In the genomic region with DNA sequence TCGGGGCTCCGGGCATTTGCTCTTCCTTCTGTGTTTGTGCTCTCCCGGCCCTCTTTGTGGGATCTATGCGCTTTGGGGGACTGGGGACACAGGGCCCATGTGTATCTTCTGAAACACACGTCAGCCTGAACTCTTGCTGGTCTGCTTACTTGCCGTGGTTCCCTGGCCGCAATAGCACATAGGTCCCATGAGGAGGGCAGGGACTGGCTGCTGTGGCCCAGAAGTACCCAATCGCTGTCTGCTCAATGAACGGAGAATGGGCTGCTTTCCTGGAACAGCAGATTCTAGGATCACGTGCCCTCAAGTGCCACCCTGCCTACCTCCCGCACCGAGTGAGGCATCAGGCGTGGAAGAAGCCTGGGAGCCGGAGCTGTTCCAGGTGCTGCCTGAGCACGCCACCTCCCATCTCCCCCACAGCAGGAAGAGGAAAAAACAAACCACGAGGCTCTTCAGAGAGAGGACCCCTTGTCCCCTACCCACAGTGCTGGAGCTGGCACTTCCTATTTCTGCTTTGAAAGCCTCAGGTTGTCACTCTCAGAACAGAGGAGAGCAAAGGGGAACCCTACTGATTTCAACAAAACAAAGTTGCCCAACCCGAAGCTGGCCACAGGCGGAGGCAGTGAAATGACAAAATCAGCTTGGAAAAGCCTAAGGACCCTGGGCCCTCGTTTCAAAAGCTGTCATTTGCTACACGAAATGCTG, we compare ENCODE assay signal across 9 cellular contexts. TPM values are rescaled to one million over a fixed set of nuclear protein-coding genes. Genes with fewer than 3 reads are reported as not detected.
DNase-seq lines count a peak whose midpoint lies in the region; ATAC-seq, FAIRE-seq and TF ChIP-seq lines count a peak whose summit lies in the region.
"Had no signal": no experiment of that assay in that cellular context is flagged by ENCODE, and none has a peak within 500 bp of the region (broad histone marks: within the 10 kb centered on the region; RNA-seq: fewer than 3 reads in every experiment).

No MANE protein-coding gene starts in this region.

- no peaks in the 10 kb centered on the region for H3K9me3 ChIP-seq in thoracic aorta
- no peaks in the 10 kb centered on the region for H3K9me3 ChIP-seq in pancreas

- peak overlapping the region; percentile 92 for H3K27ac Mint-ChIP-seq in activated CD4-positive, alpha-beta memory T cell treated with anti-CD3 and anti-CD28 coated beads for 36 hours
- peak overlapping the region; percentile 94 to 98 (median 96) for H3K27ac Mint-ChIP-seq in immature natural killer cell

- H3K4me1 Mint-ChIP-seq in activated T-cell treated with anti-CD3 and anti-CD28 coated beads, Interleukin-2, amount 50 U/mL, for 4 hours (ENCODE audit: low read depth): peaks cover 36% of the 10 kb centered on the region
- H3K4me1 Mint-ChIP-seq in activated CD4-positive, alpha-beta memory T cell treated with anti-CD3 and anti-CD28 coated beads for 36 hours (ENCODE audit: low read depth): peaks cover 38% of the 10 kb centered on the region
- peaks cover 61 to 68% of the 10 kb centered on the region in 2 donors for H3K4me1 Mint-ChIP-seq in immature natural killer cell

- H3K27me3 ChIP-seq in thoracic aorta (replicated peaks; ENCODE audit: insufficient read depth) (no peaks in the 10 kb centered on the region), pancreas (no peaks in the 10 kb centered on the region)

- no peak for TF ChIP-seq CTCF in thoracic aorta (IDR thresholded peaks at IDR 0.05)
- TF ChIP-seq CTCF in pancreas (IDR thresholded peaks at IDR 0.05): no peak

- H3K27ac ChIP-seq in thoracic aorta: peak overlapping the region; percentile 95 to 99
- peak overlapping the region in 1 of 4 donors; percentile 22 for H3K27ac ChIP-seq in pancreas

- H3K27me3 Mint-ChIP-seq in activated T-cell treated with anti-CD3 and anti-CD28 coated beads, Interleukin-2, amount 50 U/mL, for 4 hours (ENCODE audit: low read depth): no peaks in the 10 kb centered on the region
- no peaks in the 10 kb centered on the region for H3K27me3 Mint-ChIP-seq in activated CD4-positive, alpha-beta memory T cell treated with anti-CD3 and anti-CD28 coated beads for 36 hours
- H3K27me3 Mint-ChIP-seq in immature natural killer cell (ENCODE audit: low read depth in 3 of 3): peaks cover 3 to 10% (median 8%) of the 10 kb centered on the region in 3 donors

- peak in 1 of 2 donors; percentile 2 for ATAC-seq in activated T-cell treated with anti-CD3 and anti-CD28 coated beads, Interleukin-2, amount 50 U/mL, for 4 hours
- ATAC-seq in thoracic aorta (ENCODE audit: insufficient number of reproducible peaks, low FRiP score, low read depth) (no peak), pancreas (no peak), HG02798 (IDR thresholded peaks at IDR 0.05; ENCODE audit: poor library complexity, unreplicated experiment) (no peak)

- WGBS in pancreas, 2 donors: 76 to 86% methylated on average over 20 of the region's 20 CpGs

- POLR2A ChIA-PET in activated CD4-positive, alpha-beta memory T cell treated with anti-CD3 and anti-CD28 coated beads for 36 hours (lab: Charles Lee): interaction anchor here (0.6 to 1.0 kb wide), 2 partner anchors 7 to 144 kb away, joined by 3 read pairs; a partner anchor contains a TSS

- CTCF ChIA-PET in activated CD4-positive, alpha-beta memory T cell treated with anti-CD3 and anti-CD28 coated beads for 36 hours (lab: Charles Lee): interaction anchor here (1.7 kb wide), 1 partner anchor 15 kb away, joined by 8 read pairs; no protein-coding TSS in a partner anchor

- H3K4me1 ChIP-seq in thoracic aorta (ENCODE audit: control insufficient read depth in 1 of 2, low read depth in 2 of 2) (peaks cover 19 to 63% of the 10 kb centered on the region in 2 donors), pancreas (peaks cover 0 to 2% (median 0%) of the 10 kb centered on the region in 3 donors)

- H3K4me3 ChIP-seq in thoracic aorta (peak overlapping the region; percentile 57), pancreas (no peak overlapping the region)

- FAIRE-seq in pancreas (lab: Jason Lieb, UNC): no peak

- no peaks in the 10 kb centered on the region for H3K36me3 ChIP-seq in thoracic aorta
- H3K36me3 ChIP-seq in pancreas: no peaks in the 10 kb centered on the region

- peak overlapping the region; percentile 84 for H3K4me3 Mint-ChIP-seq in activated T-cell treated with anti-CD3 and anti-CD28 coated beads, Interleukin-2, amount 50 U/mL, for 4 hours
- peak overlapping the region; percentile 71 for H3K4me3 Mint-ChIP-seq in activated CD4-positive, alpha-beta memory T cell treated with anti-CD3 and anti-CD28 coated beads for 36 hours
- peak overlapping the region; percentile 80 to 86 (median 83) for H3K4me3 Mint-ChIP-seq in immature natural killer cell

- no peak for DNase-seq in activated T-cell treated with anti-CD3 and anti-CD28 coated beads, Interleukin-2, amount 50 U/mL, for 4 hours
- no peak for DNase-seq in activated T-cell treated with anti-CD3 and anti-CD28 coated beads, Interleukin-2, amount 50 U/mL, for 1 hour
- DNase-seq in activated CD4-positive, alpha-beta memory T cell treated with anti-CD3 and anti-CD28 coated beads for 36 hours: peak; percentile 37
- DNase-seq in immature natural killer cell: no peak
- no peak for DNase-seq in thoracic aorta (ENCODE audit: low spot score)
- DNase-seq in pancreas: no peak
- no peak for DNase-seq in cerebellar nuclear complex (lab: John Stamatoyannopoulos, UW)

- no peaks in the 10 kb centered on the region for H3K9me3 Mint-ChIP-seq in activated T-cell treated with anti-CD3 and anti-CD28 coated beads, Interleukin-2, amount 50 U/mL, for 4 hours
- no peaks in the 10 kb centered on the region for H3K9me3 Mint-ChIP-seq in activated CD4-positive, alpha-beta memory T cell treated with anti-CD3 and anti-CD28 coated beads for 36 hours
- H3K9me3 Mint-ChIP-seq in immature natural killer cell: peaks cover 0 to 1% (median 0%) of the 10 kb centered on the region in 6 donors

- intact Hi-C loops in activated CD4-positive, alpha-beta memory T cell treated with anti-CD3 and anti-CD28 coated beads for 36 hours (cut with micrococcal nuclease): no loop called here
- intact Hi-C loops in pancreas (cut with DNase I): no loop called here

- H3K36me3 Mint-ChIP-seq in activated T-cell treated with anti-CD3 and anti-CD28 coated beads, Interleukin-2, amount 50 U/mL, for 4 hours (ENCODE audit: insufficient read depth): peaks cover 14% of the 10 kb centered on the region
- peaks cover 14% of the 10 kb centered on the region for H3K36me3 Mint-ChIP-seq in activated CD4-positive, alpha-beta memory T cell treated with anti-CD3 and anti-CD28 coated beads for 36 hours
- H3K36me3 Mint-ChIP-seq in immature natural killer cell: peaks cover 5 to 7% (median 7%) of the 10 kb centered on the region in 3 donors

RNA-seq across cellular contexts. Expression of a gene that starts 3.8 kb away (rescaled TPM):
- total RNA-seq in activated T-cell treated with anti-CD3 and anti-CD28 coated beads, Interleukin-2, amount 50 U/mL, for 4 hours: 100 to 1,000 TPM; 101 to 105 (median 102) TPM
- 10 to 100 TPM; 65.8 to 70.4 TPM for total RNA-seq in activated CD4-positive, alpha-beta memory T cell treated with anti-CD3 and anti-CD28 coated beads for 36 hours
- polyA plus RNA-seq in immature natural killer cell (10 to 100 TPM; 10.5 to 24.9 (median 12.1) TPM), pancreas (10 to 100 TPM; 11.4 to 17.0 TPM)
- total RNA-seq in thoracic aorta (10 to 100 TPM; 67.3 to 70.1 TPM), pancreas (10 to 100 TPM in 3 of 6 donors, 1 to 10 TPM in 3; 6.7 to 17.9 (median 11.0) TPM)

RNA-seq across cellular contexts. Expression of a gene that starts 4.5 kb away (rescaled TPM):
- total RNA-seq in activated T-cell treated with anti-CD3 and anti-CD28 coated beads, Interleukin-2, amount 50 U/mL, for 4 hours: 10 to 100 TPM; 44.3 to 51.6 (median 45.3) TPM
- 10 to 100 TPM; 39.4 to 45.9 TPM for total RNA-seq in activated CD4-positive, alpha-beta memory T cell treated with anti-CD3 and anti-CD28 coated beads for 36 hours
- polyA plus RNA-seq in immature natural killer cell: 10 to 100 TPM; 41.4 to 69.4 (median 45.9) TPM
- 10 to 100 TPM; 25.7 to 52.8 TPM for total RNA-seq in thoracic aorta
- 10 to 100 TPM in 2 of 6 donors, 1 to 10 TPM in 4; 6.3 to 11.7 (median 8.3) TPM for total RNA-seq in pancreas
- 10 to 100 TPM; 25.2 to 29.7 TPM for polyA plus RNA-seq in pancreas

RNA-seq across cellular contexts. Expression of a gene that starts 26.8 kb away (rescaled TPM):
- total RNA-seq in activated T-cell treated with anti-CD3 and anti-CD28 coated beads, Interleukin-2, amount 50 U/mL, for 4 hours: 10 to 100 TPM; 30.4 to 40.7 (median 30.8) TPM
- 10 to 100 TPM; 21.4 to 28.4 TPM for total RNA-seq in activated CD4-positive, alpha-beta memory T cell treated with anti-CD3 and anti-CD28 coated beads for 36 hours
- polyA plus RNA-seq in immature natural killer cell: 10 to 100 TPM; 27.1 to 31.3 (median 30.1) TPM
- 10 to 100 TPM; 31.0 to 52.3 TPM for total RNA-seq in thoracic aorta
- total RNA-seq in pancreas: 10 to 100 TPM; 26.4 to 40.4 (median 32.7) TPM
- polyA plus RNA-seq in pancreas: 10 to 100 TPM; 70.7 to 78.5 TPM

RNA-seq across cellular contexts. Expression of a gene that starts 42.1 kb away (rescaled TPM):
- total RNA-seq in activated T-cell treated with anti-CD3 and anti-CD28 coated beads, Interleukin-2, amount 50 U/mL, for 4 hours: not detected
- total RNA-seq in activated CD4-positive, alpha-beta memory T cell treated with anti-CD3 and anti-CD28 coated beads for 36 hours: not detected
- polyA plus RNA-seq in immature natural killer cell: not detected
- not detected for total RNA-seq in thoracic aorta
- not detected for total RNA-seq in pancreas
- polyA plus RNA-seq in pancreas: not detected
- total RNA-seq: subcutaneous adipose tissue had no signal

RNA-seq across cellular contexts. Expression of a gene that starts 52.4 kb away (rescaled TPM):
- total RNA-seq in activated T-cell treated with anti-CD3 and anti-CD28 coated beads, Interleukin-2, amount 50 U/mL, for 4 hours: 10 to 100 TPM; 31.3 to 32.0 (median 31.9) TPM
- total RNA-seq in activated CD4-positive, alpha-beta memory T cell treated with anti-CD3 and anti-CD28 coated beads for 36 hours: 10 to 100 TPM; 14.4 to 16.1 TPM
- polyA plus RNA-seq in immature natural killer cell (100 to 1,000 TPM in 1 of 3 donors, 10 to 100 TPM in 2; 53.1 to 110 (median 91.1) TPM), pancreas (10 to 100 TPM; 16.2 to 19.1 TPM)
- total RNA-seq in thoracic aorta (10 to 100 TPM; 26.7 to 55.5 TPM), pancreas (10 to 100 TPM in 5 of 6 donors, 1 to 10 TPM in 1; 9.6 to 12.2 (median 11.3) TPM)
